ENCODE assay signal across 8 cellular contexts in the genomic region with DNA sequence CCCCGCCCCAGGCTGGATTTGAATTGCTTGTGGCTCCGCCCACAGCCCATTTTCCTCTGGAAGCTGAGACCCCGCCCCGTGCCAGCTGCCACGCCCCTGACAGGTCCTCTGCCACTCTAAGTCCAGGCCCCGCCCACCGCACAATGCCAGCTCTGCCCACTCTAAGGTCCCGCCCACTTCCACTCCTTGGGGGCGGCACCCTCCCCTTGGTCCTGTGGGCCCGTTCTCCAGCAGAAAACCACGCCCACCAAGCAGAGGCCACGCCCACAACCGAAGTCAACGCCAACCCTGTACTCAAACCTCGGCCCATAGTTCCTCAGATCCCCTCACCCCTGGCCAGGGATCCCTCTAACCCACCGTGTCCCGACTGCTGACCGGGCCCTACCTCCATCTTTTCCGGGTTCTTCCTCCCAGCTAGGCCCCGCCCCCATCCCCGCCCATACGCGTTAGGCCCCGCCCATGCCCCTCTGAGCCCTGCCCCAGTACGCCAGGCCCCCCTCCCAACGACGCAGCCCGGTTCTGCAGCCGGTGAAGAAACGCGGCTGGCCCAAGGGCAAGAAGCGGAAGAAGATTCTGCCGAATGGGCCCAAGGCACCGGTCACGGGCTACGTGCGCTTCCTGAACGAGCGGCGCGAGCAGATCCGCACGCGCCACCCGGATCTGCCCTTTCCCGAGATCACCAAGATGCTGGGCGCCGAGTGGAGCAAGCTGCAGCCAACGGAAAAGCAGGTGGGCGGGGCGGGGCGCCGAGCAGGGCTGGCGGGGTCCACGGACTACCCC. TPM values are rescaled to one million over a fixed set of nuclear protein-coding genes. Genes with fewer than 3 reads are reported as not detected.
DNase-seq lines count a peak whose midpoint lies in the region; ATAC-seq and TF ChIP-seq lines count a peak whose summit lies in the region.

No MANE protein-coding gene starts in this region.

- H3K36me3 ChIP-seq in HEK293 (ENCODE audit: control insufficient read depth in 2 of 2, insufficient read depth in 1 of 2, low read length in 2 of 2), result peaks cover 9 to 19% of the 10 kb centered on the region in 2 experiments; a peak in 2 of 3 replicates
- H3K36me3 ChIP-seq in right lobe of liver, result no peaks in the 10 kb centered on the region

- H3K9me3 ChIP-seq in HEK293 (ENCODE audit: control insufficient read depth, insufficient read depth, low read depth, low read length) (no peaks in the 10 kb centered on the region), right lobe of liver (no peaks in the 10 kb centered on the region)

- intact Hi-C loops in right lobe of liver (cut with DNase I), result no loop called here

- peak; percentile 80 for DNase-seq in Ammon's horn (ENCODE audit: low spot score)
- peak; percentile 92 for DNase-seq in NCI-H69 (lab: John Stamatoyannopoulos, UW)
- peak; percentile 94 to 95 for DNase-seq in activated CD4-positive, alpha-beta T cell treated with anti-CD3 and anti-CD28 coated beads, Interleukin-2, amount 50 U/mL, for 48 hours
- peak; percentile 93 to 100 for DNase-seq in dermis microvascular lymphatic vessel endothelial cell (ENCODE audit: low read depth in 2 of 2)
- DNase-seq in right lobe of liver, result peak; percentile 90 to 94 (median 91)
- peak; percentile 87 to 94 for DNase-seq in stimulated activated CD4-positive, alpha-beta T cell treated with anti-CD3 and anti-CD28 coated beads, Interleukin-2, amount 100 ng/mL, for 48 hours

- CTCF ChIA-PET in HEK293 (lab: Yijun Ruan, JAX), result interaction anchor here (0.6 to 2.4 kb wide), 7 partner anchors 12 to 505 kb away, joined by 3 to 6 read pairs (median 3); partner anchors contain the start of gene GIPC3

- H3K27me3 ChIP-seq in right lobe of liver, result no peaks in the 10 kb centered on the region

- 63% methylated on average over 37 of the region's 55 CpGs for WGBS in right lobe of liver (ENCODE audit: insufficient coverage, low coverage, low lambda C conversion rate, missing lambda C conversion rate)

- H3K4me1 ChIP-seq in HEK293 (ENCODE audit: control insufficient read depth, insufficient read depth, low read length), result no peaks in the 10 kb centered on the region
- H3K4me1 ChIP-seq in right lobe of liver, result peaks cover 0 to 6% (median 0%) of the 10 kb centered on the region in 4 donors

- ATAC-seq in right lobe of liver, result peak; percentile 35 to 71 (median 60)
- ATAC-seq in GM18861 (IDR thresholded peaks at IDR 0.05; ENCODE audit: unreplicated experiment), result no peak

- H3K27ac ChIP-seq in HEK293 (ENCODE audit: extremely low read depth, low read depth, low read length) (0 out of 2 replicates have a peak overlapping the region, but pooled peaks have one; percentile 77), right lobe of liver (no peak overlapping the region)

- TF ChIP-seq CTCF in HEK293 (tag by site-specific recombination; IDR thresholded peaks at IDR 0.05) (no peak), right lobe of liver (IDR thresholded peaks at IDR 0.05) (no peak)

- TF ChIP-seq POLR2A in right lobe of liver (IDR thresholded peaks at IDR 0.05), result no peak

- H3K4me3 ChIP-seq in HEK293 (ENCODE audit: low read depth, low read length) (peak overlapping the region; percentile 84), right lobe of liver (peak overlapping the region; percentile 79 to 96 (median 83))

- POLR2A ChIA-PET in HEK293 (lab: Yijun Ruan, JAX), result interaction anchor here (0.6 to 1.4 kb wide), 7 partner anchors 11 to 74 kb away, joined by 3 to 13 read pairs (median 4); partner anchors contain the start of genes DOHH, GIPC3 and MFSD12

TF ChIP-seq in HEK293, 187 proteins besides CTCF, POLR2A, EP300 and RAD21 (continues in another document):
- peak; percentile 91 for TF ChIP-seq HIC1 (tag by site-specific recombination; IDR thresholded peaks at IDR 0.05)
- no peak for TF ChIP-seq ZNF221 (tag by site-specific recombination; IDR thresholded peaks at IDR 0.05; ENCODE audit: borderline replicate concordance)
- no peak for TF ChIP-seq GLIS1 (tag by site-specific recombination; IDR thresholded peaks at IDR 0.05)
- TF ChIP-seq SP3 (tag by site-specific recombination; IDR thresholded peaks at IDR 0.05), result peak; percentile 96
- TF ChIP-seq ZNF610 (tag by site-specific recombination; IDR thresholded peaks at IDR 0.05; ENCODE audit: borderline replicate concordance), result no peak
- no peak for TF ChIP-seq ZNF140 (tag by site-specific recombination; IDR thresholded peaks at IDR 0.05)
- peak; percentile 82 for TF ChIP-seq KLF8 (tag by site-specific recombination; IDR thresholded peaks at IDR 0.05)
- TF ChIP-seq ZFP69B (tag by site-specific recombination; IDR thresholded peaks at IDR 0.05), result peak; percentile 87
- TF ChIP-seq ZNF521 (tag by site-specific recombination; IDR thresholded peaks at IDR 0.05), result no peak
- TF ChIP-seq ZNF335 (tag by site-specific recombination; conservative IDR thresholded peaks at IDR 0.05), result 0 out of 2 replicates have a peak, but pooled peaks have one; percentile 1
- TF ChIP-seq YY1 (tag by site-specific recombination; IDR thresholded peaks at IDR 0.05), result peak; percentile 33; the same call in 1 of the 2 replicates
- no peak for TF ChIP-seq ZNF658 (tag by site-specific recombination; IDR thresholded peaks at IDR 0.05)
- TF ChIP-seq KLF16 (tag by site-specific recombination; IDR thresholded peaks at IDR 0.05), result peak; percentile 88
- TF ChIP-seq, protein P1, sequence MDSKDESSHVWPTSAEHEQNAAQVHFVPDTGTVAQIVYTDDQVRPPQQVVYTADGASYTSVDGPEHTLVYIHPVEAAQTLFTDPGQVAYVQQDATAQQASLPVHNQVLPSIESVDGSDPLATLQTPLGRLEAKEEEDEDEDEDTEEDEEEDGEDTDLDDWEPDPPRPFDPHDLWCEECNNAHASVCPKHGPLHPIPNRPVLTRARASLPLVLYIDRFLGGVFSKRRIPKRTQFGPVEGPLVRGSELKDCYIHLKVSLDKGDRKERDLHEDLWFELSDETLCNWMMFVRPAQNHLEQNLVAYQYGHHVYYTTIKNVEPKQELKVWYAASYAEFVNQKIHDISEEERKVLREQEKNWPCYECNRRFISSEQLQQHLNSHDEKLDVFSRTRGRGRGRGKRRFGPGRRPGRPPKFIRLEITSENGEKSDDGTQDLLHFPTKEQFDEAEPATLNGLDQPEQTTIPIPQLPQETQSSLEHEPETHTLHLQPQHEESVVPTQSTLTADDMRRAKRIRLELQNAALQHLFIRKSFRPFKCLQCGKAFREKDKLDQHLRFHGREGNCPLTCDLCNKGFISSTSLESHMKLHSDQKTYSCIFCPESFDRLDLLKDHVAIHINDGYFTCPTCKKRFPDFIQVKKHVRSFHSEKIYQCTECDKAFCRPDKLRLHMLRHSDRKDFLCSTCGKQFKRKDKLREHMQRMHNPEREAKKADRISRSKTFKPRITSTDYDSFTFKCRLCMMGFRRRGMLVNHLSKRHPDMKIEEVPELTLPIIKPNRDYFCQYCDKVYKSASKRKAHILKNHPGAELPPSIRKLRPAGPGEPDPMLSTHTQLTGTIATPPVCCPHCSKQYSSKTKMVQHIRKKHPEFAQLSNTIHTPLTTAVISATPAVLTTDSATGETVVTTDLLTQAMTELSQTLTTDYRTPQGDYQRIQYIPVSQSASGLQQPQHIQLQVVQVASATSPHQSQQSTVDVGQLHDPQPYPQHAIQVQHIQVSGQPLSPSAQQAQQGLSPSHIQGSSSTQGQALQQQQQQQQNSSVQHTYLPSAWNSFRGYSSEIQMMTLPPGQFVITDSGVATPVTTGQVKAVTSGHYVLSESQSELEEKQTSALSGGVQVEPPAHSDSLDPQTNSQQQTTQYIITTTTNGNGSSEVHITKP (tag by site-specific recombination; IDR thresholded peaks at IDR 0.05), result 0 out of 2 replicates have a peak, but pooled peaks have one; percentile 40
- TF ChIP-seq, protein P2, sequence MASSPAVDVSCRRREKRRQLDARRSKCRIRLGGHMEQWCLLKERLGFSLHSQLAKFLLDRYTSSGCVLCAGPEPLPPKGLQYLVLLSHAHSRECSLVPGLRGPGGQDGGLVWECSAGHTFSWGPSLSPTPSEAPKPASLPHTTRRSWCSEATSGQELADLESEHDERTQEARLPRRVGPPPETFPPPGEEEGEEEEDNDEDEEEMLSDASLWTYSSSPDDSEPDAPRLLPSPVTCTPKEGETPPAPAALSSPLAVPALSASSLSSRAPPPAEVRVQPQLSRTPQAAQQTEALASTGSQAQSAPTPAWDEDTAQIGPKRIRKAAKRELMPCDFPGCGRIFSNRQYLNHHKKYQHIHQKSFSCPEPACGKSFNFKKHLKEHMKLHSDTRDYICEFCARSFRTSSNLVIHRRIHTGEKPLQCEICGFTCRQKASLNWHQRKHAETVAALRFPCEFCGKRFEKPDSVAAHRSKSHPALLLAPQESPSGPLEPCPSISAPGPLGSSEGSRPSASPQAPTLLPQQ (tag by site-specific recombination; IDR thresholded peaks at IDR 0.05), result peak; percentile 91
- TF ChIP-seq KLF9 (tag by site-specific recombination; IDR thresholded peaks at IDR 0.05; ENCODE audit: low read depth), result peak; percentile 100

RNA-seq across cellular contexts. Expression of gene HMG20B, which starts 1.3 kb away (rescaled TPM):
- total RNA-seq in dermis microvascular lymphatic vessel endothelial cell (58.9 and 73.7 TPM in 2 replicates), right lobe of liver (10 to 100 TPM; 30.7 to 58.6 (median 33.3) TPM)

RNA-seq across cellular contexts. Expression of gene GIPC3, which starts 11.2 kb away (rescaled TPM):
- total RNA-seq in dermis microvascular lymphatic vessel endothelial cell (0.77 and 1.4 TPM in 2 replicates), right lobe of liver (1 to 10 TPM in 2 of 6 experiments, under 1 TPM in 4; 0.51 to 1.6 (median 0.80) TPM)

RNA-seq across cellular contexts. Expression of gene MFSD12, which starts 16.7 kb away (rescaled TPM):
- 53.8 and 78.4 TPM in 2 replicates for total RNA-seq in dermis microvascular lymphatic vessel endothelial cell
- total RNA-seq in right lobe of liver, result 100 to 1,000 TPM in 1 of 6 experiments, 10 to 100 TPM in 5; 23.8 to 114 (median 31.5) TPM

RNA-seq across cellular contexts. Expression of gene TBXA2R, which starts 32.6 kb away (rescaled TPM):
- total RNA-seq in dermis microvascular lymphatic vessel endothelial cell (1.9 and 2.1 TPM in 2 replicates), right lobe of liver (10 to 100 TPM in 1 of 6 experiments, 1 to 10 TPM in 5; 2.8 to 10.4 (median 4.7) TPM)

RNA-seq across cellular contexts. Expression of gene TEKTIP1, which starts 35.1 kb away (rescaled TPM):
- total RNA-seq in dermis microvascular lymphatic vessel endothelial cell, result not detected in 2 replicates
- 1 to 10 TPM in 3 of 6 experiments, not detected in 3; 1.1 to 1.6 (median 1.3) TPM for total RNA-seq in right lobe of liver
